9 cellular contexts compared by ENCODE assay signal in the genomic region with DNA sequence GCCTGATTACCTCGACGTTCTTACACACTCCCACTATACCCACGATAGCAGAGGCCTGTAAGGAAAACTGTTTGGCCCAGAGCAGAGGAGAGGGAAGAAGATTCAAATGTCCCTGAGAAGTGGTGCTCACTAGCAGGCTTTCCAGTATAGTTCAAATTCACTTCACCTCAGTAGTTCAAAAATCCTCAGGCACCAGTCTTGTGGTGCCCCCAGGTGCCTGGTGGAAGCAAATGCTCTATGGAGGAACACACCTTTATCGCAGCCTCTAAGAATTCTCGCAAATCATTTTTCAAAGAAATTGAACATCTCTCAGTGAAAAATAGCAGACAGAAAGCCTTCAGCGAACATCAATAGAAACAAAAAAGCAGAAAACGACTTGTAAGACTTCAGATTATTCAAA. TPM values are rescaled to one million over a fixed set of nuclear protein-coding genes. Genes with fewer than 3 reads are reported as not detected.
DNase-seq lines count a peak whose midpoint lies in the region; ATAC-seq, FAIRE-seq and TF ChIP-seq lines count a peak whose summit lies in the region.
"Had no signal": no experiment of that assay in that cellular context is flagged by ENCODE, and none has a peak within 500 bp of the region (broad histone marks: within the 10 kb centered on the region; RNA-seq: fewer than 3 reads in every experiment).

No MANE protein-coding gene starts in this region.

- ATAC-seq in GM18502 (IDR thresholded peaks at IDR 0.05; ENCODE audit: poor library complexity, unreplicated experiment) = no peak
- ATAC-seq: gastrocnemius medialis had no signal

- TF ChIP-seq CTCF in D721Med (IDR thresholded peaks at IDR 0.05; ENCODE audit: insufficient read depth, missing control alignments) = peak; percentile 56
- TF ChIP-seq CTCF in WI38 (IDR thresholded peaks at IDR 0.05; ENCODE audit: low read depth, low read length) = 0 out of 2 replicates have a peak, but pooled peaks have one; percentile 27
- no peak for TF ChIP-seq CTCF in coronary artery (IDR thresholded peaks at IDR 0.05)

- FAIRE-seq in D721Med (lab: Jason Lieb, UNC) = peak; percentile 16
- FAIRE-seq in GM12892 (lab: Jason Lieb, UNC) = no peak

- no peak overlapping the region for H3K27ac ChIP-seq in coronary artery
- H3K27ac ChIP-seq: gastrocnemius medialis had no signal

- no peak for DNase-seq in D721Med (ENCODE audit: insufficient read length, low spot score)
- peak; percentile 22 for DNase-seq in HEK293T (ENCODE audit: extremely low spot score)
- DNase-seq in iris pigment epithelial cell (ENCODE audit: low read depth) = peak; percentile 37
- no peak for DNase-seq in coronary artery (ENCODE audit: low spot score)
- DNase-seq in activated effector memory CD4-positive, alpha-beta T cell treated with Interleukin-2 at 50 U/mL for 16 hours = no peak
- no peak for DNase-seq in GM12892 (ENCODE audit: insufficient read length)
- DNase-seq: gastrocnemius medialis had no signal

- CTCF ChIA-PET in HEK293T (lab: Yijun Ruan, JAX) = no interaction called here

- no peak for TF ChIP-seq POLR2A in GM12892 (IDR thresholded peaks at IDR 0.05; ENCODE audit: low read depth, low read length)

- POLR2A ChIA-PET in HEK293T (lab: Yijun Ruan, JAX) = no interaction called here

- H3K4me3 ChIP-seq in WI38 (ENCODE audit: low read depth, low read length) = no peak overlapping the region
- no peak overlapping the region for H3K4me3 ChIP-seq in coronary artery
- H3K4me3 ChIP-seq: gastrocnemius medialis had no signal

TF ChIP-seq in HEK293T, 16 proteins besides CTCF, POLR2A, EP300 and RAD21:
- TF ChIP-seq CTBP1 (IDR thresholded peaks at IDR 0.05; ENCODE audit: borderline replicate concordance) (no peak), L3MBTL2 (conservative IDR thresholded peaks at IDR 0.05) (no peak), TARDBP (IDR thresholded peaks at IDR 0.05) (no peak), ZNF384 (IDR thresholded peaks at IDR 0.05) (no peak), ARNT (IDR thresholded peaks at IDR 0.05) (no peak), FOXM1 (IDR thresholded peaks at IDR 0.05; ENCODE audit: borderline replicate concordance) (no peak), SP1 (IDR thresholded peaks at IDR 0.05) (no peak), LEF1 (IDR thresholded peaks at IDR 0.05; ENCODE audit: borderline replicate concordance) (no peak), NFRKB (IDR thresholded peaks at IDR 0.05) (no peak), SUZ12 (IDR thresholded peaks at IDR 0.05) (no peak), FOXK2 (IDR thresholded peaks at IDR 0.05) (no peak)
TF ChIP-seq in HEK293T: peak in this region for 0.

RNA-seq across cellular contexts. Expression of gene MTMR1, which starts 12.2 kb away (rescaled TPM):
- polyA plus RNA-seq in GM12892 (2012; ENCODE audit: missing spikeins) = 17.7 TPM

Comparison
In these comparisons a context has a peak if more than half of its experiments do, and no peak if none do; other contexts are left out.
1. DNase-seq: peak in HEK293T (single experiment) and iris pigment epithelial cell (single experiment); none in D721Med (single experiment), coronary artery (single experiment), activated effector memory CD4-positive, alpha-beta T cell treated with Interleukin-2 at 50 U/mL for 16 hours (single experiment) and GM12892 (single experiment).